8 cellular contexts compared by ENCODE assay signal in the genomic region with DNA sequence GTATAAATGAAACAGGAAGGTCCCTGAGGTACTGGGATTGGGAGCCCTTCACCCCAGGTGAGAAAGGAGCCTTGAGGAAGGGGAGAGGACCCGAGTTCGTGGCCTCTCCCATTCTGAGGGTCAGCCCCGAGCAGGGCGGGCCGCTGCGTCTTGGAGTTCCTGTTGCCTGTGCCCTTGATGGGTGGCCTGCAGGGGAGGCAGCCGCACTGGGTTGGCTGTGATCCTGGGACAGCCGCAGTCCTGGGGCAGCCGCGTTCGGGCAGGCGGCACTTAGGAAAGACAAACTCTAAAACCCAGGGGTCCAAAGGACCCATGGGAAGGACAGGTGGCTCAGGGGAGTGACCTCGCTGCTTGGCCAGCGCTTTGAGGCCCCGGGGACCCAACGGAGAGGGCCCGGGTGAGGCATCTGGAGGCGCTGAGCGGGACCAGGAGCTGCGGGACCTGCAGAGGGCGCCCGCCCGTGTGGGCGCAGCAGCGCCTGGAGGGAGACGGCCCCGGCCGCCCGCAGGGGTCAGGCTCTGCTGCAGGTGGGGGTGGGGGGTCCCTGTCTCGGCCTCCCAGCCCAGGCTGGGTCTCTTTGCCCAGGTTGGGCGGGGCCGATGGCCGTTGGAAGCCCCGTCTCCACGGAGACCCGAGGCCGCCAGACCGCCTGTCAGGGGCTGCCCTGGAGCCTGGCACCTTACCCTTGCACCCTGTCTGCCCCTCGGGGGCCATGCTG.
DNase-seq lines count a peak whose midpoint lies in the region; ATAC-seq, FAIRE-seq and TF ChIP-seq lines count a peak whose summit lies in the region.

No MANE protein-coding gene starts in this region.

- H3K9me3 ChIP-seq in IMR-90 (ENCODE audit: control insufficient read depth, insufficient read depth, low read length) (no peaks in the 10 kb centered on the region), heart left ventricle (no peaks in the 10 kb centered on the region)

- H3K4me2 ChIP-seq in IMR-90 (ENCODE audit: low read depth, low read length): peak overlapping the region; percentile 35; the same call in 1 of the 2 replicates

- no peaks in the 10 kb centered on the region for H3K36me3 Mint-ChIP-seq in activated T-helper 17 cell treated with anti-CD3 and anti-CD28 coated beads, Interleukin-2, amount 50 U/mL, for 72 hours (ENCODE audit: low read depth)

- H4K5ac ChIP-seq in IMR-90 (ENCODE audit: low read depth, low read length): no peak overlapping the region

- peak overlapping the region; percentile 60 for H2AFZ ChIP-seq in IMR-90 (replicated peaks; ENCODE audit: low read length, poor library complexity)

- H3K9ac ChIP-seq in IMR-90 (ENCODE audit: low read depth, low read length): no peak overlapping the region; the same call in 1 of the 2 replicates

- H3K23ac ChIP-seq in IMR-90 (ENCODE audit: low read depth, low read length): no peak overlapping the region

- peaks cover 27% of the 10 kb centered on the region for H3K27me3 Mint-ChIP-seq in activated T-helper 17 cell treated with anti-CD3 and anti-CD28 coated beads, Interleukin-2, amount 50 U/mL, for 72 hours

- no peak overlapping the region for H4K8ac ChIP-seq in IMR-90 (ENCODE audit: low read depth in 2 of 2, low read length in 2 of 2)

- H3K27ac ChIP-seq in IMR-90 (ENCODE audit: insufficient read depth, low read length) (no peak overlapping the region), heart left ventricle (no peak overlapping the region)

- TF ChIP-seq RAD21 in IMR-90 (IDR thresholded peaks at IDR 0.05; ENCODE audit: low read length): peak; percentile 22; the same call in 1 of the 2 replicates

- H3K27me3 ChIP-seq in IMR-90 (ENCODE audit: control insufficient read depth, insufficient read depth, low read length): peaks cover 16% of the 10 kb centered on the region
- peaks cover 0 to 3% (median 0%) of the 10 kb centered on the region in 9 donors for H3K27me3 ChIP-seq in heart left ventricle

- no peaks in the 10 kb centered on the region for H3K79me1 ChIP-seq in IMR-90 (ENCODE audit: low read depth in 1 of 2, low read length in 2 of 2)

- no peaks in the 10 kb centered on the region for H3K4me1 Mint-ChIP-seq in activated T-helper 17 cell treated with anti-CD3 and anti-CD28 coated beads, Interleukin-2, amount 50 U/mL, for 72 hours

- no peak overlapping the region for H2BK15ac ChIP-seq in IMR-90 (ENCODE audit: low read depth, low read length)

- POLR2A ChIA-PET in IMR-90 (lab: Charles Lee; ENCODE audit: unreplicated experiment): no interaction called here

- no TSS peak for BruUV-seq in IMR-90 (replicated peaks; lab: Mats Ljungman, UMichigan)

- no peak overlapping the region for H3K18ac ChIP-seq in IMR-90 (ENCODE audit: low read depth, low read length)

- H3K27ac Mint-ChIP-seq in activated T-helper 17 cell treated with anti-CD3 and anti-CD28 coated beads, Interleukin-2, amount 50 U/mL, for 72 hours: no peak overlapping the region

- H2BK5ac ChIP-seq in IMR-90 (ENCODE audit: low read depth, low read length, poor library complexity, severe bottlenecking): no peak overlapping the region

- H3K9me3 Mint-ChIP-seq in activated T-helper 17 cell treated with anti-CD3 and anti-CD28 coated beads, Interleukin-2, amount 50 U/mL, for 72 hours: no peaks in the 10 kb centered on the region

- no peak overlapping the region for H3K4me3 Mint-ChIP-seq in activated T-helper 17 cell treated with anti-CD3 and anti-CD28 coated beads, Interleukin-2, amount 50 U/mL, for 72 hours

- H4K91ac ChIP-seq in IMR-90 (ENCODE audit: insufficient read depth, low read depth, low read length): no peak overlapping the region

- no peaks in the 10 kb centered on the region for H3K9me1 ChIP-seq in IMR-90 (ENCODE audit: insufficient read depth, low read length)

- no peak overlapping the region for H2AK5ac ChIP-seq in IMR-90 (ENCODE audit: low read depth, low read length)

- H2BK20ac ChIP-seq in IMR-90 (ENCODE audit: low read depth, low read length): no peak overlapping the region

- no peak overlapping the region for H2AK9ac ChIP-seq in IMR-90 (replicated peaks; ENCODE audit: low read depth, low read length, poor library complexity)

- intact Hi-C loops in IMR-90 (cut with micrococcal nuclease): no loop called here
- intact Hi-C loops in heart left ventricle (cut with DNase I): no loop called here
- intact Hi-C loops in sciatic nerve (cut with DNase I): no loop called here

- TF ChIP-seq POLR2A in IMR-90 (IDR thresholded peaks at IDR 0.05; ENCODE audit: low read depth, low read length) (no peak), heart left ventricle (IDR thresholded peaks at IDR 0.05) (no peak)

- no peaks in the 10 kb centered on the region for H4K20me1 ChIP-seq in IMR-90 (ENCODE audit: insufficient read depth, low read length)

- H2BK120ac ChIP-seq in IMR-90 (ENCODE audit: low read depth, low read length): no peak overlapping the region

- no peak overlapping the region for H3K56ac ChIP-seq in IMR-90 (ENCODE audit: extremely low read depth, insufficient read depth, low read length)

- CTCF ChIA-PET in IMR-90 (lab: Yijun Ruan, JAX): interaction anchor here (0.6 kb wide), 1 partner anchor 14 kb away, joined by 4 read pairs; no protein-coding TSS in a partner anchor

- no peak overlapping the region for H3K4ac ChIP-seq in IMR-90 (ENCODE audit: low read depth, low read length)

- H3K36me3 ChIP-seq in IMR-90 (ENCODE audit: control insufficient read depth, insufficient read depth, low read length) (no peaks in the 10 kb centered on the region), heart left ventricle (no peaks in the 10 kb centered on the region)

- peak; percentile 61 for TF ChIP-seq CTCF in AG09319 (IDR thresholded peaks at IDR 0.05; ENCODE audit: low read depth, low read length)
- TF ChIP-seq CTCF in IMR-90 (conservative IDR thresholded peaks at IDR 0.05; ENCODE audit: low read depth, low read length): peak; percentile 55
- peak; percentile 17 to 68 (median 51) for TF ChIP-seq CTCF in heart left ventricle (IDR thresholded peaks at IDR 0.05)

- in situ Hi-C loops in IMR-90 (cut with MboI; ENCODE audit: low sequenced_read_pairs): no loop called here

- DNase-seq in AG09319 (ENCODE audit: extremely low read depth, low read depth) (no peak), IMR-90 (no peak), heart left ventricle (peak in 2 of 5 donors; percentile 48 to 53), sciatic nerve (ENCODE audit: low spot score) (no peak), NCI-H82 treated with DMSO at 0.1 percent for 48 hours (lab: John Stamatoyannopoulos, UW; ENCODE audit: unreplicated experiment) (no peak), RCC 7860 (ENCODE audit: low spot score) (no peak)

- peaks cover 6% of the 10 kb centered on the region for H3K4me1 ChIP-seq in IMR-90 (ENCODE audit: control insufficient read depth, insufficient read depth, low read length)
- peaks cover 0 to 36% (median 23%) of the 10 kb centered on the region in 12 donors for H3K4me1 ChIP-seq in heart left ventricle

- H3K4me3 ChIP-seq in IMR-90 (ENCODE audit: insufficient read depth, low read depth, low read length): no peak overlapping the region
- H3K4me3 ChIP-seq in heart left ventricle: peak overlapping the region in 9 of 12 donors; percentile 23 to 50 (median 39)

- dilution Hi-C loops in IMR-90 (cut with HindIII; ENCODE audit: low sequenced_read_pairs, unreplicated experiment): no loop called here

- no peak overlapping the region for H3K14ac ChIP-seq in IMR-90 (replicated peaks; ENCODE audit: low read depth, low read length)

- 14% methylated on average over 26 of the region's 39 CpGs; no CpG with 5 or more reads in 1 of the 2 experiments for WGBS in IMR-90 (ENCODE audit: extremely low coverage in 2 of 2, insufficient read length in 1 of 2), 2 experiments
- 24 to 57% (median 37%) methylated on average over 15 to 39 of the region's 39 CpGs for WGBS in heart left ventricle, 4 donors

- peak; percentile 84 for ATAC-seq in IMR-90 (ENCODE audit: low read depth)
- peak; percentile 73 for ATAC-seq in activated T-helper 17 cell treated with anti-CD3 and anti-CD28 coated beads, Interleukin-2, amount 50 U/mL, for 72 hours (replicated peaks)
- ATAC-seq in heart left ventricle: peak in 3 of 4 donors; percentile 74 to 82 (median 77)
- peak; percentile 74 for ATAC-seq in sciatic nerve
- no peak for ATAC-seq in HG02884 (IDR thresholded peaks at IDR 0.05; ENCODE audit: unreplicated experiment)

- FAIRE-seq in RCC 7860 (lab: Jason Lieb, UNC): no peak

TF ChIP-seq in IMR-90, 13 proteins besides CTCF, POLR2A, EP300 and RAD21:
- TF ChIP-seq MAZ (IDR thresholded peaks at IDR 0.05; ENCODE audit: borderline replicate concordance, low read depth, low read length): peak; percentile 17; the same call in 1 of the 2 replicates
- TF ChIP-seq CHD1 (IDR thresholded peaks at IDR 0.05; ENCODE audit: low read depth, low read length): no peak
